11 cellular contexts compared by ENCODE assay signal in genomic region chr16:23469814-23470213, GRCh38. TPM values are rescaled to one million over a fixed set of nuclear protein-coding genes. Genes with fewer than 3 reads are reported as not detected.
DNase-seq lines count a peak whose midpoint lies in the region; ATAC-seq and TF ChIP-seq lines count a peak whose summit lies in the region.
"Had no signal": no experiment of that assay in that cellular context is flagged by ENCODE, and none has a peak within 500 bp of the region (broad histone marks: within the 10 kb centered on the region; RNA-seq: fewer than 3 reads in every experiment).

No MANE protein-coding gene starts in this region.

- H3K4me1 Mint-ChIP-seq in T-helper 17 cell: no peaks in the 10 kb centered on the region

- DNase-seq in DMS53 treated with DMSO at 0.1 percent for 48 hours (lab: John Stamatoyannopoulos, UW; ENCODE audit: unreplicated experiment) (peak; percentile 85), T-helper 17 cell (no peak), kidney glomerular epithelial cell (lab: John Stamatoyannopoulos, UW) (peak; percentile 60), CD1c-positive myeloid dendritic cell (ENCODE audit: extremely low spot score) (no peak), cerebellar cortex (ENCODE audit: low spot score) (no peak), NCI-H146 (lab: John Stamatoyannopoulos, UW) (no peak)
- DNase-seq: activated gamma-delta T cell treated with Interleukin-2 at 50 U/mL for 16 hours; effector memory CD4-positive, alpha-beta T cell; NCI-H446 had no signal

- peak overlapping the region; percentile 49 for H3K27ac Mint-ChIP-seq in T-helper 17 cell

- peaks cover 2% of the 10 kb centered on the region for H3K36me3 Mint-ChIP-seq in T-helper 17 cell (ENCODE audit: low read depth)

- ATAC-seq in T-helper 17 cell: no peak
- no peak for ATAC-seq in HG03175 (IDR thresholded peaks at IDR 0.05; ENCODE audit: unreplicated experiment)

- peak; percentile 64; the same call in 1 of the 2 replicates for TF ChIP-seq EP300 in Ishikawa (IDR thresholded peaks at IDR 0.05; ENCODE audit: borderline replicate concordance)

- no peaks in the 10 kb centered on the region for H3K27me3 Mint-ChIP-seq in T-helper 17 cell

- no peak; the same call in 1 of the 2 replicates for TF ChIP-seq RAD21 in Ishikawa (IDR thresholded peaks at IDR 0.05; ENCODE audit: low read depth)

- no peaks in the 10 kb centered on the region for H3K9me3 ChIP-seq in T-helper 17 cell (ENCODE audit: control insufficient read depth, low read length, poor library complexity, severe bottlenecking)

- H3K4me3 Mint-ChIP-seq in T-helper 17 cell: no peak overlapping the region

TF ChIP-seq in Ishikawa, 13 proteins besides CTCF, POLR2A, EP300 and RAD21:
- TF ChIP-seq TEAD4 (IDR thresholded peaks at IDR 0.05): peak; percentile 44; the same call in 1 of the 2 replicates
- no peak for TF ChIP-seq MAX (IDR thresholded peaks at IDR 0.05)
- TF ChIP-seq CEBPB (IDR thresholded peaks at IDR 0.05): no peak
- peak; percentile 66 for TF ChIP-seq TCF12 (IDR thresholded peaks at IDR 0.05; ENCODE audit: low read depth)
- 0 out of 2 replicates have a peak, but pooled peaks have one; percentile 9 for TF ChIP-seq USF1 (IDR thresholded peaks at IDR 0.05)
- TF ChIP-seq YY1 (IDR thresholded peaks at IDR 0.05; ENCODE audit: low read depth): peak; percentile 73
- TF ChIP-seq NFIC (IDR thresholded peaks at IDR 0.05): peak; percentile 87
TF ChIP-seq in Ishikawa: peak in this region for 5.

RNA-seq across cellular contexts. Expression of gene COG7, which starts 16.8 kb away (rescaled TPM):
- 10 to 100 TPM; 16.9 to 17.1 TPM for total RNA-seq in T-helper 17 cell

RNA-seq across cellular contexts. Expression of gene GGA2, which starts 40.5 kb away (rescaled TPM):
- 100 to 1,000 TPM; 116 to 117 TPM for total RNA-seq in T-helper 17 cell

Comparison
In these comparisons a context has a peak if more than half of its experiments do, and no peak if none do; other contexts are left out.
1. DNase-seq: peak in DMS53 treated with DMSO at 0.1 percent for 48 hours (single experiment) and kidney glomerular epithelial cell (single experiment); none in T-helper 17 cell (0 of 3), CD1c-positive myeloid dendritic cell (single experiment), cerebellar cortex (single experiment) and NCI-H146 (single experiment).